18 cellular contexts compared by ENCODE assay signal in the genomic region with DNA sequence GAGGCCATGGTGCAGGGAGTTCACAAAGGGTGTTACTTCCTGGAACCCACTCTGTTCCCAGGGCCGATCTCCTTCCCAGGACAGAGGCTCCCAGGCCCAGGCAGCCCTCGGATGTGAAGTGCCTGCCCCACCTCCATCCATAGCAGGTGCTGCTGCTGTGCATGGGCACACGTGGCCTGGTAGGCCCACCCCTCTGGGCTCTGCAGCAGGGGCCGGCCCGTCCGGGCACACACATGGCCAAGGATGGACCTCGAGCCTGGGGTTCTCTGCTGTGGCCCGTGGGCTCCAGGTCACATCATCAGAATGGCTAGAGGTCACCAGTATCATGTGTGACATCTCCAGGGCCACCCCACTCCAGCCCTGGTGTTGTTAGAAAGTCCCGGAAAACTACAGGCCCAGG.
DNase-seq lines count a peak whose midpoint lies in the region; ATAC-seq and TF ChIP-seq lines count a peak whose summit lies in the region.
"Had no signal": no experiment of that assay in that cellular context is flagged by ENCODE, and none has a peak within 500 bp of the region (broad histone marks: within the 10 kb centered on the region; RNA-seq: fewer than 3 reads in every experiment).

No MANE protein-coding gene starts in this region.

- TF ChIP-seq CTCF in HL-60 (IDR thresholded peaks at IDR 0.05; ENCODE audit: insufficient read depth, low read length), result no peak
- no peak for TF ChIP-seq CTCF in coronary artery (IDR thresholded peaks at IDR 0.05)
- no peak for TF ChIP-seq CTCF in right lobe of liver (IDR thresholded peaks at IDR 0.05)

- peaks cover 0 to 44% (median 21%) of the 10 kb centered on the region in 4 donors for H3K4me1 ChIP-seq in right lobe of liver

- no peak for ATAC-seq in right lobe of liver
- ATAC-seq: activated naive CD8-positive, alpha-beta T cell treated with anti-CD3 and anti-CD28 coated beads, Interleukin-2, amount 50 U/mL, for 24 hours had no signal

- no peak for TF ChIP-seq POLR2A in right lobe of liver (IDR thresholded peaks at IDR 0.05)

- DNase-seq in HL-60 (ENCODE audit: low read depth in 1 of 2, low spot score in 1 of 2), result no peak
- DNase-seq in coronary artery (ENCODE audit: low spot score), result no peak
- peak in 1 of 3 donors; percentile 13 for DNase-seq in right lobe of liver
- no peak for DNase-seq in GF-D8 (lab: John Stamatoyannopoulos, UW)
- no peak for DNase-seq in T-helper 1 cell
- DNase-seq in NCI-H526 treated with DMSO at 0.1 percent for 48 hours (lab: John Stamatoyannopoulos, UW), result no peak
- no peak for DNase-seq in stimulated activated CD4-positive, alpha-beta T cell treated with anti-CD3 and anti-CD28 coated beads, Interleukin-1b, Interleukin-23, amount 100 ng/mL, for 48 hours
- DNase-seq: activated B cell treated with CpG ODN at 0.5 μM for 24 hours; activated CD8-positive, alpha-beta memory T cell treated with anti-CD3 and anti-CD28 coated beads for 24 hours; activated naive CD8-positive, alpha-beta T cell treated with anti-CD3 and anti-CD28 coated beads, Interleukin-2, amount 50 U/mL, for 24 hours; cerebellar nuclear complex; COR-L47; foreskin fibroblast; NCI-H1694 treated with DMSO at 0.1 percent for 48 hours; NK-92 treated with Interleukin-12 subunit alpha and Interleukin-12 subunit beta, amount 100 ng/mL, for 24 hours; stimulated activated naive CD4-positive, alpha-beta T cell had no signal

- intact Hi-C loops in right lobe of liver (cut with DNase I), result no loop called here

- H3K27ac ChIP-seq in HL-60 (replicated peaks) (peak overlapping the region; percentile 94; the same call in 1 of the 2 replicates), coronary artery (peak overlapping the region; percentile 97 to 98), right lobe of liver (peak overlapping the region in 2 of 3 donors; percentile 93 to 98), temporal lobe (ENCODE audit: low read depth, low read length) (peak overlapping the region; percentile 96)
- H3K27ac ChIP-seq: parathyroid adenoma had no signal

- WGBS in right lobe of liver (ENCODE audit: insufficient coverage, low coverage, low lambda C conversion rate, missing lambda C conversion rate), result 100% methylated on average over 1 of the region's 9 CpGs

- H3K4me3 ChIP-seq in HL-60 (replicated peaks; ENCODE audit: insufficient read depth, low read length) (no peak overlapping the region), coronary artery (no peak overlapping the region), right lobe of liver (no peak overlapping the region)

- H3K27me3 ChIP-seq in HL-60 (ENCODE audit: insufficient read depth, poor library complexity, severe bottlenecking), result no peaks in the 10 kb centered on the region
- H3K27me3 ChIP-seq in right lobe of liver, result no peaks in the 10 kb centered on the region

- no peaks in the 10 kb centered on the region for H3K9me3 ChIP-seq in right lobe of liver

- H3K36me3 ChIP-seq in right lobe of liver, result no peaks in the 10 kb centered on the region
